ENCODE assay signal across 11 cellular contexts in genomic region chr19:41428481-41428859, GRCh38. TPM values are rescaled to one million over a fixed set of nuclear protein-coding genes. Genes with fewer than 3 reads are reported as not detected.
A peak's percentile ranks its signal among the peaks of the same experiment; 100 is the strongest.
DNase-seq lines count a peak whose midpoint lies in the region; ATAC-seq and TF ChIP-seq lines count a peak whose summit lies in the region.
"Had no signal": no experiment of that assay in that cellular context is flagged by ENCODE, and none has a peak within 500 bp of the region (broad histone marks: within the 10 kb centered on the region; RNA-seq: fewer than 3 reads in every experiment).

No MANE protein-coding gene starts in this region.

- no peaks in the 10 kb centered on the region for H4K20me1 ChIP-seq in GM23248 (ENCODE audit: insufficient read depth)

- TF ChIP-seq POLR2A in gastrocnemius medialis (IDR thresholded peaks at IDR 0.05) = no peak

- H3K36me3 Mint-ChIP-seq in WTC11 (peaks cover 15% of the 10 kb centered on the region), glutamatergic neuron (ENCODE audit: unreplicated experiment) (no peaks in the 10 kb centered on the region)

- H3K36me3 ChIP-seq in GM23248 (ENCODE audit: low read depth) = no peaks in the 10 kb centered on the region
- peaks cover 0 to 39% of the 10 kb centered on the region in 2 donors for H3K36me3 ChIP-seq in gastrocnemius medialis

- no peak for ATAC-seq in WTC11
- ATAC-seq in gastrocnemius medialis = no peak
- ATAC-seq: left lobe of liver had no signal

- H3K4me1 ChIP-seq in GM23248 (ENCODE audit: insufficient read depth) (peaks cover 14% of the 10 kb centered on the region; the same call in 1 of the 2 replicates), gastrocnemius medialis (peaks cover 23 to 39% of the 10 kb centered on the region in 2 donors)
- H3K4me1 ChIP-seq: SJSA1 had no signal

- H3K27me3 ChIP-seq in GM23248 (replicated peaks; ENCODE audit: insufficient read depth) (no peaks in the 10 kb centered on the region), gastrocnemius medialis (no peaks in the 10 kb centered on the region)
- H3K27me3 ChIP-seq: SJSA1 had no signal

- H3K4me3 Mint-ChIP-seq in WTC11 = peak overlapping the region; percentile 84
- H3K4me3 Mint-ChIP-seq in glutamatergic neuron (ENCODE audit: unreplicated experiment) = peak overlapping the region; percentile 81

- no peaks in the 10 kb centered on the region for H3K9me2 ChIP-seq in GM23248 (ENCODE audit: insufficient read depth)

- WGBS in GM23248 (ENCODE audit: low coverage in 1 of 2, low lambda C conversion rate in 2 of 2, missing lambda C conversion rate in 2 of 2), 2 experiments = 15 to 22% methylated on average over 1 of the region's 1 CpG

- 0 out of 2 replicates have a peak overlapping the region, but pooled peaks have one; percentile 15 for H3K27ac Mint-ChIP-seq in WTC11
- H3K27ac Mint-ChIP-seq in glutamatergic neuron (ENCODE audit: unreplicated experiment) = peak overlapping the region; percentile 85

- no peak for DNase-seq in GM23248
- DNase-seq in WTC11 (ENCODE audit: low spot score) = no peak
- DNase-seq in glutamatergic neuron = no peak
- no peak for DNase-seq in gastrocnemius medialis
- DNase-seq in NCI-H2107 (lab: John Stamatoyannopoulos, UW) = no peak
- DNase-seq in GM10266 (ENCODE audit: extremely low spot score) = no peak
- no peak for DNase-seq in NCI-H82 treated with DMSO at 0.1 percent for 48 hours (lab: John Stamatoyannopoulos, UW; ENCODE audit: unreplicated experiment)
- no peak for DNase-seq in H4 (ENCODE audit: low spot score)
- DNase-seq: MV-4-11 had no signal

- in situ Hi-C loops in GM23248 (cut with MboI) (no loop called here), gastrocnemius medialis (cut with MboI; ENCODE audit: low sequenced_read_pairs in 4 of 4) (no loop called here)

- no peak for TF ChIP-seq CTCF in WTC11 (IDR thresholded peaks at IDR 0.05)
- TF ChIP-seq CTCF in glutamatergic neuron (IDR thresholded peaks at IDR 0.05; ENCODE audit: partially characterized antibody, unreplicated experiment) = no peak
- no peak for TF ChIP-seq CTCF in gastrocnemius medialis (IDR thresholded peaks at IDR 0.05 in 4 of 5, conservative IDR thresholded peaks at IDR 0.05 in 1 of 5)
- TF ChIP-seq CTCF in GM10266 (IDR thresholded peaks at IDR 0.05; ENCODE audit: control insufficient read depth, insufficient read depth, low read depth, missing control alignments) = no peak

- H3K4me1 Mint-ChIP-seq in WTC11 (peaks cover 21% of the 10 kb centered on the region), glutamatergic neuron (ENCODE audit: low read depth, unreplicated experiment) (peaks cover 13% of the 10 kb centered on the region)

- H3K9me3 Mint-ChIP-seq in WTC11 = no peaks in the 10 kb centered on the region
- H3K9me3 Mint-ChIP-seq in glutamatergic neuron (ENCODE audit: unreplicated experiment) = peaks cover 7% of the 10 kb centered on the region

- CTCF ChIA-PET in WTC11 (lab: Charles Lee) = interaction anchor here (0.8 to 3.9 kb wide), 12 partner anchors 11 to 169 kb away, joined by 3 to 40 read pairs (median 6); partner anchors contain the start of gene DMAC2

- H3K4me2 ChIP-seq in GM23248 (ENCODE audit: unreplicated experiment) = peak overlapping the region; percentile 62

- H3K4me3 ChIP-seq in GM23248 = no peak overlapping the region
- peak overlapping the region in 2 of 4 donors; percentile 53 to 59 for H3K4me3 ChIP-seq in gastrocnemius medialis
- H3K4me3 ChIP-seq: SJSA1 had no signal

- POLR2A ChIA-PET in WTC11 (lab: Charles Lee) = interaction anchor here (4.2 kb wide), 1 partner anchor 11 kb away, joined by 31 read pairs; the partner anchor contains the start of gene DMAC2

- H3K79me2 ChIP-seq in GM23248 (ENCODE audit: insufficient read depth) = no peaks in the 10 kb centered on the region

- H3K27me3 Mint-ChIP-seq in WTC11 (ENCODE audit: low read depth) (no peaks in the 10 kb centered on the region; the same call in 1 of the 2 replicates), glutamatergic neuron (ENCODE audit: unreplicated experiment) (peaks cover 11% of the 10 kb centered on the region)

- H3F3A ChIP-seq in GM23248 (ENCODE audit: insufficient read depth) = no peaks in the 10 kb centered on the region

- no peak overlapping the region for H3K27ac ChIP-seq in GM23248
- peak overlapping the region; percentile 60 to 74 (median 68) for H3K27ac ChIP-seq in gastrocnemius medialis
- H3K27ac ChIP-seq: SJSA1 had no signal

- intact Hi-C loops in gastrocnemius medialis (cut with DNase I; ENCODE audit: low total_unique reads) = no loop called here

- H2AFZ ChIP-seq in GM23248 = 0 out of 2 replicates have a peak overlapping the region, but pooled peaks have one; percentile 78

- peak overlapping the region; percentile 80 for H3K9ac ChIP-seq in GM23248

- H3K9me3 ChIP-seq in GM23248 (ENCODE audit: low read depth) (no peaks in the 10 kb centered on the region), gastrocnemius medialis (no peaks in the 10 kb centered on the region)
- H3K9me3 ChIP-seq: SJSA1 had no signal

TF ChIP-seq in WTC11, 78 proteins besides CTCF, POLR2A, EP300 and RAD21:
- no peak for TF ChIP-seq NFE2L1 (CRISPR knock-in tag; IDR thresholded peaks at IDR 0.05)
- TF ChIP-seq MXD4 (CRISPR knock-in tag; IDR thresholded peaks at IDR 0.05; ENCODE audit: borderline replicate concordance) = no peak
- no peak for TF ChIP-seq ZBTB43 (CRISPR knock-in tag; IDR thresholded peaks at IDR 0.05)
- TF ChIP-seq FOXJ3 (CRISPR knock-in tag; IDR thresholded peaks at IDR 0.05; ENCODE audit: borderline replicate concordance) = no peak

RNA-seq across cellular contexts. Expression of gene B3GNT8, which starts 1.3 kb away (rescaled TPM):
- total RNA-seq in GM23248 (2014; rRNA removed; shearing (Covaris generic)) = 5.0 and 5.9 TPM in 2 replicates
- 2.3 and 3.1 TPM in 2 replicates for polyA plus RNA-seq in GM23248 (2016; fragmentation: Nextera tagmentation; extraction: Ambion mirVana)
- total RNA-seq in WTC11 (2021) (0.96 to 2.3 TPM (median 1.2 TPM) in 3 replicates), glutamatergic neuron (ENCODE audit: unreplicated experiment) (15.9 TPM), gastrocnemius medialis (under 1 TPM in 3 of 4 donors, not detected in 1; 0.24 to 0.33 (median 0.33) TPM)
- total RNA-seq in H4 (2014; rRNA removed; shearing (Covaris generic)) = not detected in 2 replicates
- total RNA-seq: SJSA1 had no signal

RNA-seq across cellular contexts. Expression of gene DMAC2, which starts 11.2 kb away (rescaled TPM):
- 52.9 and 72.8 TPM in 2 replicates for total RNA-seq in GM23248 (2014; rRNA removed; shearing (Covaris generic))
- 49.2 and 50.6 TPM in 2 replicates for polyA plus RNA-seq in GM23248 (2016; fragmentation: Nextera tagmentation; extraction: Ambion mirVana)
- total RNA-seq in WTC11 (2021) (77.6 to 85.6 TPM (median 82.6 TPM) in 3 replicates), glutamatergic neuron (ENCODE audit: unreplicated experiment) (99.4 TPM), gastrocnemius medialis (10 to 100 TPM; 41.0 to 61.0 (median 49.8) TPM)
- total RNA-seq in H4 (2014; rRNA removed; shearing (Covaris generic)) = 36.7 and 52.1 TPM in 2 replicates

RNA-seq across cellular contexts. Expression of gene ERICH4, which starts 14.5 kb away (rescaled TPM):
- total RNA-seq in GM23248 (2014; rRNA removed; shearing (Covaris generic)) = not detected in 2 replicates
- not detected in 2 replicates for polyA plus RNA-seq in GM23248 (2016; fragmentation: Nextera tagmentation; extraction: Ambion mirVana)
- total RNA-seq in WTC11 (2021) = 0.24 TPM in 1 of 3 replicates, not detected in the others
- not detected for total RNA-seq in glutamatergic neuron (ENCODE audit: unreplicated experiment)
- not detected for total RNA-seq in gastrocnemius medialis
- total RNA-seq in H4 (2014; rRNA removed; shearing (Covaris generic)) = not detected in 2 replicates
- total RNA-seq: left lobe of liver, SJSA1 had no signal

RNA-seq across cellular contexts. Expression of gene BCKDHA, which starts 30.9 kb away (rescaled TPM):
- total RNA-seq in GM23248 (2014; rRNA removed; shearing (Covaris generic)) = 26.8 and 51.0 TPM in 2 replicates
- polyA plus RNA-seq in GM23248 (2016; fragmentation: Nextera tagmentation; extraction: Ambion mirVana) = 29.4 and 32.0 TPM in 2 replicates
- total RNA-seq in WTC11 (2021) = 18.8 to 34.8 TPM (median 32.6 TPM) in 3 replicates
- 11.0 TPM for total RNA-seq in glutamatergic neuron (ENCODE audit: unreplicated experiment)
- 100 to 1,000 TPM in 1 of 4 donors, 10 to 100 TPM in 3; 80.8 to 115 (median 84.1) TPM for total RNA-seq in gastrocnemius medialis
- 32.6 and 47.7 TPM in 2 replicates for total RNA-seq in H4 (2014; rRNA removed; shearing (Covaris generic))

RNA-seq across cellular contexts. Expression of gene EXOSC5, which starts 31.3 kb away (rescaled TPM):
- total RNA-seq in GM23248 (2014; rRNA removed; shearing (Covaris generic)) = 20.7 and 21.4 TPM in 2 replicates
- polyA plus RNA-seq in GM23248 (2016; fragmentation: Nextera tagmentation; extraction: Ambion mirVana) = 26.4 and 29.4 TPM in 2 replicates
- total RNA-seq in WTC11 (2021) (56.4 to 60.3 TPM (median 56.6 TPM) in 3 replicates), glutamatergic neuron (ENCODE audit: unreplicated experiment) (18.2 TPM), gastrocnemius medialis (10 to 100 TPM; 29.1 to 61.9 (median 40.9) TPM)
- 28.5 and 28.9 TPM in 2 replicates for total RNA-seq in H4 (2014; rRNA removed; shearing (Covaris generic))
